ENCODE assay signal across 20 cellular contexts in genomic region chrX:44094821-44095530, GRCh38.
DNase-seq lines count a peak whose midpoint lies in the region; ATAC-seq, FAIRE-seq and TF ChIP-seq lines count a peak whose summit lies in the region.
"Had no signal": no experiment of that assay in that cellular context is flagged by ENCODE, and none has a peak within 500 bp of the region (broad histone marks: within the 10 kb centered on the region; RNA-seq: fewer than 3 reads in every experiment).

No MANE protein-coding gene starts in this region.

- no peak overlapping the region for H3K9ac ChIP-seq in HepG2 (ENCODE audit: insufficient read depth, low read depth, low read length)
- H3K9ac ChIP-seq: BLaER1 treated with 17β-estradiol and CSF1 and Interleukin-3, amounts not matched to agents 10 nM and 100 nM had no signal

- no peak overlapping the region for H3K4me2 ChIP-seq in HepG2 (ENCODE audit: low read depth, low read length)
- H3K4me2 ChIP-seq: A549; BLaER1 treated with 17β-estradiol and CSF1 and Interleukin-3, amounts not matched to agents 10 nM and 100 nM had no signal

- H4K20me1 ChIP-seq in HepG2 (ENCODE audit: insufficient read depth, low read length): no peaks in the 10 kb centered on the region
- H4K20me1 ChIP-seq: BLaER1 treated with 17β-estradiol and CSF1 and Interleukin-3, amounts not matched to agents 10 nM and 100 nM had no signal

- no peak overlapping the region for H3K4me3 ChIP-seq in HepG2 (replicated peaks in 1 of 3; ENCODE audit: insufficient read depth in 1 of 3, low read depth in 2 of 3, low read length in 3 of 3)
- no peak overlapping the region for H3K4me3 ChIP-seq in right lobe of liver
- no peak overlapping the region for H3K4me3 ChIP-seq in bronchial epithelial cell (ENCODE audit: low read depth, low read length)
- H3K4me3 ChIP-seq in vagina: no peak overlapping the region
- H3K4me3 ChIP-seq: A549; BLaER1 treated with 17β-estradiol and CSF1 and Interleukin-3, amounts not matched to agents 10 nM and 100 nM had no signal

- POLR2A ChIA-PET in HepG2 (lab: Yijun Ruan, JAX): no interaction called here

- intact Hi-C loops in HepG2 (cut with micrococcal nuclease; ENCODE audit: unreplicated experiment) (no loop called here), right lobe of liver (cut with DNase I) (no loop called here), vagina (cut with DNase I) (no loop called here)

- CTCF ChIA-PET in HepG2 (lab: Yijun Ruan, JAX; ENCODE audit: low intra/inter-chr PET ratio, low total read pairs): no interaction called here

- BruUV-seq in HepG2 (replicated peaks; lab: Mats Ljungman, UMichigan): no TSS peak

- no peaks in the 10 kb centered on the region for H3K79me2 ChIP-seq in HepG2 (ENCODE audit: insufficient read depth, low read length)

- H2AFZ ChIP-seq in HepG2 (ENCODE audit: low read length): no peak overlapping the region

- no peak for TF ChIP-seq RAD21 in HepG2 (CRISPR knock-in tag; IDR thresholded peaks at IDR 0.05)

- ATAC-seq in HepG2: no peak
- ATAC-seq in right lobe of liver: no peak
- ATAC-seq in GM18502 (IDR thresholded peaks at IDR 0.05; ENCODE audit: poor library complexity, unreplicated experiment): no peak
- ATAC-seq: A549; CD8-positive, alpha-beta T cell had no signal

- H3K27me3 ChIP-seq in HepG2 (ENCODE audit: control insufficient read depth in 1 of 2, insufficient read depth in 2 of 2, low read length in 2 of 2) (no peaks in the 10 kb centered on the region), right lobe of liver (peaks cover 0 to 3% of the 10 kb centered on the region in 2 donors), bronchial epithelial cell (ENCODE audit: control insufficient read depth, insufficient read depth, low read length) (no peaks in the 10 kb centered on the region), vagina (no peaks in the 10 kb centered on the region)
- H3K27me3 ChIP-seq: BLaER1 treated with 17β-estradiol and CSF1 and Interleukin-3, amounts not matched to agents 10 nM and 100 nM had no signal

- no peak for TF ChIP-seq CTCF in HepG2 (CRISPR knock-in tag; IDR thresholded peaks at IDR 0.05)
- no peak for TF ChIP-seq CTCF in right lobe of liver (IDR thresholded peaks at IDR 0.05)
- TF ChIP-seq CTCF in bronchial epithelial cell (IDR thresholded peaks at IDR 0.05; ENCODE audit: insufficient read depth, low read length, severe bottlenecking): no peak
- TF ChIP-seq CTCF in vagina (IDR thresholded peaks at IDR 0.05): no peak

- H3K27ac ChIP-seq in HepG2 (ENCODE audit: extremely low read length, insufficient read depth, low read length): no peak overlapping the region
- H3K27ac ChIP-seq in right lobe of liver: no peak overlapping the region
- H3K27ac ChIP-seq in vagina: no peak overlapping the region
- H3K27ac ChIP-seq: 22Rv1; A549; BLaER1 treated with 17β-estradiol and CSF1 and Interleukin-3, amounts not matched to agents 10 nM and 100 nM; C4-2B had no signal

- TF ChIP-seq POLR2A in HepG2 (IDR thresholded peaks at IDR 0.05; ENCODE audit: insufficient read depth in 1 of 2, low read depth in 2 of 2, low read length in 2 of 2) (no peak), right lobe of liver (IDR thresholded peaks at IDR 0.05) (no peak), vagina (IDR thresholded peaks at IDR 0.05) (no peak)

- H3K9me3 ChIP-seq in HepG2 (ENCODE audit: low read length): no peaks in the 10 kb centered on the region
- no peaks in the 10 kb centered on the region for H3K9me3 ChIP-seq in right lobe of liver
- H3K9me3 ChIP-seq in vagina: no peaks in the 10 kb centered on the region
- H3K9me3 ChIP-seq: A549; BLaER1 treated with 17β-estradiol and CSF1 and Interleukin-3, amounts not matched to agents 10 nM and 100 nM; Caco-2 had no signal

- peaks cover 13% of the 10 kb centered on the region for H3K4me1 ChIP-seq in HepG2 (ENCODE audit: insufficient read depth, low read length)
- H3K4me1 ChIP-seq in right lobe of liver: no peaks in the 10 kb centered on the region
- no peaks in the 10 kb centered on the region for H3K4me1 ChIP-seq in vagina
- H3K4me1 ChIP-seq: A549 had no signal

- FAIRE-seq in HepG2 (lab: Jason Lieb, UNC) (peak; percentile 15), bronchial epithelial cell (lab: Jason Lieb, UNC) (peak; percentile 40)
- FAIRE-seq: A549, D721Med, GM12891, GM18507 had no signal

- WGBS in HepG2 (ENCODE audit: low lambda C conversion rate): 50% methylated on average over 4 of the region's 8 CpGs
- 70% methylated on average over 8 of the region's 8 CpGs for WGBS in right lobe of liver (ENCODE audit: insufficient coverage, low coverage, low lambda C conversion rate, missing lambda C conversion rate)

- H3K36me3 ChIP-seq in HepG2 (replicated peaks in 1 of 2; ENCODE audit: control insufficient read depth in 1 of 2, insufficient read depth in 2 of 2, low read length in 2 of 2) (no peaks in the 10 kb centered on the region), right lobe of liver (no peaks in the 10 kb centered on the region), bronchial epithelial cell (ENCODE audit: control insufficient read depth, insufficient read depth, low read length) (no peaks in the 10 kb centered on the region), vagina (no peaks in the 10 kb centered on the region)
- H3K36me3 ChIP-seq: BLaER1 treated with 17β-estradiol and CSF1 and Interleukin-3, amounts not matched to agents 10 nM and 100 nM had no signal

- DNase-seq in HepG2 (ENCODE audit: low spot score): no peak
- no peak for DNase-seq in right lobe of liver
- no peak for DNase-seq in bronchial epithelial cell (ENCODE audit: low read depth)
- DNase-seq in vagina (ENCODE audit: extremely low spot score in 2 of 2): peak; percentile 52 to 69
- no peak for DNase-seq in RPMI8226
- DNase-seq: AML-193; Caco-2; Calu3; CD4-positive, alpha-beta T cell; CD8-positive, alpha-beta T cell; DMS79 treated with DMSO at 0.1 percent for 48 hours; GF-D8 had no signal

- TF ChIP-seq EP300 in HepG2 (IDR thresholded peaks at IDR 0.05; ENCODE audit: low read depth in 2 of 2, low read length in 2 of 2): no peak
- no peak for TF ChIP-seq EP300 in HepG2 (CRISPR knock-in tag; IDR thresholded peaks at IDR 0.05; ENCODE audit: borderline replicate concordance)

- in situ Hi-C loops in HepG2 (cut with HindIII; ENCODE audit: extremely low pct_ligation_motif_present, low pct_unique_long_range_greater_than_20kb): no loop called here

TF ChIP-seq in HepG2, 621 proteins besides CTCF, POLR2A, EP300 and RAD21:
- TF ChIP-seq RXRB (CRISPR knock-in tag; IDR thresholded peaks at IDR 0.05; ENCODE audit: borderline replicate concordance) (no peak), HOXA7 (CRISPR knock-in tag; IDR thresholded peaks at IDR 0.05) (no peak), MAFK (conservative IDR thresholded peaks at IDR 0.05 in 1 of 2, IDR thresholded peaks at IDR 0.05 in 1 of 2; ENCODE audit: low read length in 2 of 2) (no peak), LRRFIP1 (CRISPR knock-in tag; conservative IDR thresholded peaks at IDR 0.05) (no peak)

Comparison
In these comparisons a context has a peak if more than half of its experiments do, and no peak if none do; other contexts are left out.
1. DNase-seq: peak in vagina (2 of 2); none in HepG2 (single experiment), right lobe of liver (0 of 3), bronchial epithelial cell (single experiment) and RPMI8226 (single experiment).